1 cellular context compared by ENCODE assay signal in the genomic region with DNA sequence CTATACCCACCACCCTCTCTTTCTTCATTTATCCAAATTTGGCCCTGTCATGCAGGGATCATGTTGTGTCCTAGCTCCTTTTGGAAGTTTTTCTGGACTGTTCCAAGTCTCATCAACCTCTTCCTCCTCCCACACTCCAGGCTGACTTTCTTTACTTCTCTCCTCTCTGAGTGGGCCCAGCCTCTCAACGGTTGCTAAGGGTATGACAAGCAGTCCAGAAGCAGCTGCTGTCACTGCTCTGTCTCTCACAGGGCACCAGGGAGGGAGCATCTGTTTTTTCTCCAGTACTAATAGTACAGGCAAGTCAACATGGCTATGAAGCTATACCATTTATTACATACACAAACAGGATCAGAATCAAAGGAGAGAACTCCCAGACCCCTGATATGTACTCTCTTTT.
TF ChIP-seq lines count a peak whose summit lies in the region.

No MANE protein-coding gene starts in this region.

TF ChIP-seq in GM12878, 131 proteins besides CTCF, POLR2A, EP300 and RAD21:
- no peak for TF ChIP-seq CEBPZ (IDR thresholded peaks at IDR 0.05; ENCODE audit: low read depth, low read length)
- TF ChIP-seq, protein P1, sequence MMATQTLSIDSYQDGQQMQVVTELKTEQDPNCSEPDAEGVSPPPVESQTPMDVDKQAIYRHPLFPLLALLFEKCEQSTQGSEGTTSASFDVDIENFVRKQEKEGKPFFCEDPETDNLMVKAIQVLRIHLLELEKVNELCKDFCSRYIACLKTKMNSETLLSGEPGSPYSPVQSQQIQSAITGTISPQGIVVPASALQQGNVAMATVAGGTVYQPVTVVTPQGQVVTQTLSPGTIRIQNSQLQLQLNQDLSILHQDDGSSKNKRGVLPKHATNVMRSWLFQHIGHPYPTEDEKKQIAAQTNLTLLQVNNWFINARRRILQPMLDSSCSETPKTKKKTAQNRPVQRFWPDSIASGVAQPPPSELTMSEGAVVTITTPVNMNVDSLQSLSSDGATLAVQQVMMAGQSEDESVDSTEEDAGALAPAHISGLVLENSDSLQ (IDR thresholded peaks at IDR 0.05): peak; percentile 41; the same call in 1 of the 2 replicates
